In the genomic region with DNA sequence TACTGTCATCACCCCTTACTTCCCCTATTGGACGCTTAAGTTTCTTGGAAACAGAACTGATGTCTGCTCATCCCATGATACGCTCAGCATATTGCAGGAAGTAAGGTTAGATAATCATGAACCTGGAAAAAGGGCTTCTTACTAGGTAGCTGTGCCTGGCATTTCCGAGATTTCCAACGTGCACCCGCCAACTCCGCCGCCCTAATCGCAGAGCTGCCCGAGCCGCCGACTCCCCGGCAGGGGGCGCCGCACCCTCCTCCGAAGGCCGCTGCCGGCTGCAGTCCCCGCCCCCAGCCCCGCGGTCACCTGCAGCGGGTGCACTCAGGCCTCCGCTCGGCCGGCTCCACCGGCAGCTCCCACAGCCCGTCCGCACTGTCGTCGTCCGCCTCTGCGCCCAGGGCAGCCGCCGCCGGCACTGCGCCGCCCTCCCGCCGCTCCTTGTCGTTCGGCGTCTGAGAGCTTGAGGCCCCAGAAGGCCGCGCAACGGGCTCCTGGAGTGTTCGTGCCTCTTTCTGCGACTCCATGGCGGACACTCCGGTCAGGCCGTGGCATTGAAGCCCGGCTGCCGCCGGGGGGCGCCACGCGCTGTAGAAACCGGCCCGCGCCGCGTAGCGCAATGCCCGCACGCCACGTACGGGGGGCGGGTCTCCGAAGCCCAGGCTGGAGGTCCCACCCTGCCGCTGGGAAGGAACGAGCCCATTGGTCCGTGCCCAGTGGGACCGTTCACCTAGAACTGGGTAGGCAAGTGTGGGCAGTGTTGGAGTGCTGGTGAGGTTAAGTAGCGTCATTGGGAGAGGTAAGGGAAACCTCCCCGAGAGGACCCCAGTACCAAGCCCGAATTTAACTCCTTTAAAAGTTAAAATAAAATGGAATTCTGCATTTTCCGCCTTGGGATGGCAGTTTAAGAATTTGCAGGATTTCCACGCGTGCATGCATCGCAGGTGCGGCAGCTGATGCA, we compare ENCODE assay signal across 8 cellular contexts. TPM values are rescaled to one million over a fixed set of nuclear protein-coding genes. Genes with fewer than 3 reads are reported as not detected.
DNase-seq lines count a peak whose midpoint lies in the region; ATAC-seq, FAIRE-seq and TF ChIP-seq lines count a peak whose summit lies in the region.

A gene with protein sequence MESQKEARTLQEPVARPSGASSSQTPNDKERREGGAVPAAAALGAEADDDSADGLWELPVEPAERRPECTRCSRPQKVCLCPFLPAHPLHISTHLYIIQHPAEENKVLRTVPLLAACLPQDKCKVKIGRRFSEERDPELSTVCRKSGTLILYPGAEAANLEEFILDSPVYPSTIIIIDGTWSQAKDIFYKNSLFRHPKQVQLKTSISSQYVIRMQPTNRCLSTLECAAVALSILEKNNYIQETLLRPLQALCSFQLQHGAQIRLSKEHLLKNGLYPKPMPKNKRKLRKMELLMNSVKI (minus strand): TSS at position 560 of the 958 bp plus-strand sequence. CDS start 36 bp downstream, at position 524.

- intact Hi-C loops in adrenal gland (cut with DNase I) (loop anchor here in 1 of 2 donors (5.0 kb wide), 1 partner anchor 424 kb away; no protein-coding TSS in a partner anchor), heart right ventricle (cut with DNase I) (loop anchor here in 9 of 10 donors (1.0 to 10.0 kb wide), 11 partner anchors 82 to 427 kb away; a partner anchor contains a TSS), posterior cingulate gyrus (cut with DNase I) (loop anchor here (1.0 to 5.0 kb wide), 2 partner anchors 84 to 424 kb away; a partner anchor contains a TSS), upper lobe of right lung (cut with DNase I) (no loop called here)

- H3K27ac ChIP-seq in adrenal gland (peak within 1 kb of the TSS; percentile 89 to 99 (median 96)), heart right ventricle (peak within 1 kb of the TSS; percentile 79 to 98 (median 94)), upper lobe of right lung (peak within 1 kb of the TSS; percentile 92)

- ATAC-seq in HG02840 (IDR thresholded peaks at IDR 0.05; ENCODE audit: low FRiP score, unreplicated experiment) (peak; percentile 97), heart right ventricle (peak; percentile 96 to 99 (median 98)), upper lobe of right lung (peak; percentile 99)

- TF ChIP-seq CTCF in adrenal gland (IDR thresholded peaks at IDR 0.05) (peak; percentile 72 to 91 (median 84)), heart right ventricle (IDR thresholded peaks at IDR 0.05) (peak; percentile 80 to 95 (median 90)), upper lobe of right lung (IDR thresholded peaks at IDR 0.05) (peak; percentile 81)

- no peaks in the 10 kb centered on the region for H3K9me3 ChIP-seq in adrenal gland (replicated peaks in 1 of 3)
- H3K9me3 ChIP-seq in heart right ventricle = peaks cover 0 to 5% (median 0%) of the 10 kb centered on the region in 11 donors
- H3K9me3 ChIP-seq in upper lobe of right lung = no peaks in the 10 kb centered on the region

- no peaks in the 10 kb centered on the region for H3K27me3 ChIP-seq in adrenal gland
- H3K27me3 ChIP-seq in heart right ventricle = no peaks in the 10 kb centered on the region
- H3K27me3 ChIP-seq in upper lobe of right lung = no peaks in the 10 kb centered on the region

- H3K4me3 ChIP-seq in adrenal gland (peak within 1 kb of the TSS; percentile 46 to 83 (median 66)), heart right ventricle (peak within 1 kb of the TSS; percentile 60 to 92 (median 80)), upper lobe of right lung (peak within 1 kb of the TSS; percentile 79)

- H3K4me1 ChIP-seq in adrenal gland (replicated peaks in 1 of 2) = peaks cover 5 to 20% of the 10 kb centered on the region in 2 donors
- H3K4me1 ChIP-seq in heart right ventricle = peaks cover 0 to 29% (median 13%) of the 10 kb centered on the region in 9 donors
- no peaks in the 10 kb centered on the region for H3K4me1 ChIP-seq in upper lobe of right lung

- DNase-seq in GM12892 (ENCODE audit: insufficient read length) (peak; percentile 83), NCI-H1417 treated with DMSO at 0.1 percent for 48 hours (lab: John Stamatoyannopoulos, UW) (peak; percentile 37), SW 1271 (lab: John Stamatoyannopoulos, UW) (peak; percentile 75 to 93), adrenal gland (peak; percentile 91 to 96 (median 93)), heart right ventricle (peak; percentile 92 to 94), posterior cingulate gyrus (peak; percentile 85 to 99 (median 94)), upper lobe of right lung (peak; percentile 98)

- WGBS in adrenal gland, 4 donors = 2 to 17% (median 7%) methylated on average over 10 to 79 of the region's 79 CpGs
- 2% methylated on average over 68 to 79 of the region's 79 CpGs for WGBS in heart right ventricle, 2 donors

- H3K36me3 ChIP-seq in adrenal gland (replicated peaks in 1 of 2) (no peaks in the 10 kb centered on the region), heart right ventricle (no peaks in the 10 kb centered on the region), upper lobe of right lung (no peaks in the 10 kb centered on the region)

- FAIRE-seq in GM12892 (lab: Jason Lieb, UNC) = peak; percentile 93

- 0 out of 2 replicates have a peak, but pooled peaks have one; percentile 23 for TF ChIP-seq POLR2A in GM12892 (IDR thresholded peaks at IDR 0.05; ENCODE audit: low read depth, low read length)
- peak; percentile 67 to 74 for TF ChIP-seq POLR2A in adrenal gland (IDR thresholded peaks at IDR 0.05)

RNA-seq across cellular contexts. Expression of the gene that starts here (rescaled TPM):
- polyA plus RNA-seq in GM12892 (2012; ENCODE audit: missing spikeins) = 3.0 TPM
- total RNA-seq in adrenal gland (10 to 100 TPM in 3 of 8 donors, 1 to 10 TPM in 5; 6.6 to 23.6 (median 9.3) TPM), heart right ventricle (10 to 100 TPM in 8 of 10 donors, 1 to 10 TPM in 2; 8.9 to 14.8 (median 12.8) TPM), upper lobe of right lung (8.5 TPM)
- polyA plus RNA-seq in adrenal gland (1 to 10 TPM; 1.1 to 5.7 (median 2.4) TPM), heart right ventricle (10 to 100 TPM in 1 of 2 donors, 1 to 10 TPM in 1; 1.7 to 15.7 TPM)

Comparison
In these comparisons a context has a peak if more than half of its experiments do, and no peak if none do; other contexts are left out.
1. Peak in every context shown above with its lines: DNase-seq, ATAC-seq, H3K4me3 ChIP-seq and H3K27ac ChIP-seq.
2. DNase-seq: peak in every context shown above with its lines; median percentile 98 in upper lobe of right lung; 94 in posterior cingulate gyrus; 93 in adrenal gland; 93 in heart right ventricle; 84 in SW 1271; 83 in GM12892; 37 in NCI-H1417 treated with DMSO at 0.1 percent for 48 hours.